ENCODE assay signal across 1 cellular context in genomic region chr3:30198162-30198561, GRCh38.
TF ChIP-seq lines count a peak whose summit lies in the region.

No MANE protein-coding gene starts in this region.

TF ChIP-seq in IMR-90, 13 proteins besides CTCF, POLR2A, EP300 and RAD21:
- no peak for TF ChIP-seq CEBPB (IDR thresholded peaks at IDR 0.05; ENCODE audit: low read depth, low read length)
- no peak for TF ChIP-seq NFE2L2 (IDR thresholded peaks at IDR 0.05; ENCODE audit: low read depth, low read length)
- no peak for TF ChIP-seq BHLHE40 (IDR thresholded peaks at IDR 0.05; ENCODE audit: low read depth, low read length)
- TF ChIP-seq SMC3 (IDR thresholded peaks at IDR 0.05; ENCODE audit: low read depth, low read length): no peak
- TF ChIP-seq RFX5 (IDR thresholded peaks at IDR 0.05; ENCODE audit: low read depth, low read length): no peak
